Comparison of ENCODE assay signal across 8 cellular contexts in genomic region chr4:101169044-101170014, GRCh38.
DNase-seq lines count a peak whose midpoint lies in the region; ATAC-seq lines count a peak whose summit lies in the region.

No MANE protein-coding gene starts in this region.

- ATAC-seq in CD4-positive, CD25-positive, alpha-beta regulatory T cell (ENCODE audit: low read depth in 2 of 2), result peak; percentile 74 to 83
- ATAC-seq in GM19351 (IDR thresholded peaks at IDR 0.05; ENCODE audit: unreplicated experiment) (peak; percentile 100), HG03354 (IDR thresholded peaks at IDR 0.05; ENCODE audit: poor library complexity, severe bottlenecking, unreplicated experiment) (peak; percentile 100)

- H3K4me3 Mint-ChIP-seq in CD4-positive, CD25-positive, alpha-beta regulatory T cell, result no peak overlapping the region
- no peak overlapping the region for H3K4me3 Mint-ChIP-seq in activated CD4-positive, alpha-beta T cell treated with anti-CD3 and anti-CD28 coated beads, Interleukin-2, amount 10 ng/mL, durations not matched to agents 7 days and 5 days

- no peak overlapping the region for H3K4me3 ChIP-seq in CD4-positive, CD25-positive, alpha-beta regulatory T cell (ENCODE audit: low read depth, low read length)
- no peak overlapping the region for H3K4me3 ChIP-seq in effector memory CD4-positive, alpha-beta T cell (ENCODE audit: insufficient read depth, low read depth, low read length, poor library complexity, severe bottlenecking)

- H3K36me3 Mint-ChIP-seq in CD4-positive, CD25-positive, alpha-beta regulatory T cell, result no peaks in the 10 kb centered on the region
- no peaks in the 10 kb centered on the region for H3K36me3 Mint-ChIP-seq in activated CD4-positive, alpha-beta T cell treated with anti-CD3 and anti-CD28 coated beads, Interleukin-2, amount 10 ng/mL, durations not matched to agents 7 days and 5 days (ENCODE audit: low read depth)

- no peaks in the 10 kb centered on the region for H3K9me3 Mint-ChIP-seq in CD4-positive, CD25-positive, alpha-beta regulatory T cell
- no peaks in the 10 kb centered on the region for H3K9me3 Mint-ChIP-seq in activated CD4-positive, alpha-beta T cell treated with anti-CD3 and anti-CD28 coated beads, Interleukin-2, amount 10 ng/mL, durations not matched to agents 7 days and 5 days

- POLR2A ChIA-PET in activated CD4-positive, alpha-beta T cell treated with anti-CD3 and anti-CD28 coated beads, Interleukin-2, amount 10 ng/mL, durations not matched to agents 7 days and 5 days (lab: Charles Lee), result no interaction called here

- H3K36me3 ChIP-seq in CD4-positive, CD25-positive, alpha-beta regulatory T cell (ENCODE audit: control insufficient read depth, insufficient read depth, low read length), result no peaks in the 10 kb centered on the region
- peaks cover 5% of the 10 kb centered on the region for H3K36me3 ChIP-seq in effector memory CD4-positive, alpha-beta T cell (ENCODE audit: control insufficient read depth, insufficient read depth, low read length)

- peaks cover 11% of the 10 kb centered on the region for H3K4me1 ChIP-seq in CD4-positive, CD25-positive, alpha-beta regulatory T cell (ENCODE audit: control insufficient read depth, insufficient read depth, low read length, poor library complexity, severe bottlenecking)
- no peaks in the 10 kb centered on the region for H3K4me1 ChIP-seq in effector memory CD4-positive, alpha-beta T cell (ENCODE audit: control insufficient read depth, insufficient read depth, low read length, poor library complexity, severe bottlenecking)

- no peaks in the 10 kb centered on the region for H3K27me3 ChIP-seq in CD4-positive, CD25-positive, alpha-beta regulatory T cell (ENCODE audit: control insufficient read depth, insufficient read depth, low read length)
- no peaks in the 10 kb centered on the region for H3K27me3 ChIP-seq in effector memory CD4-positive, alpha-beta T cell (replicated peaks; ENCODE audit: control insufficient read depth, insufficient read depth, low read length, poor library complexity, severe bottlenecking)

- no peak overlapping the region for H3K27ac Mint-ChIP-seq in CD4-positive, CD25-positive, alpha-beta regulatory T cell
- H3K27ac Mint-ChIP-seq in activated CD4-positive, alpha-beta T cell treated with anti-CD3 and anti-CD28 coated beads, Interleukin-2, amount 10 ng/mL, durations not matched to agents 7 days and 5 days, result no peak overlapping the region

- H3K27me3 Mint-ChIP-seq in CD4-positive, CD25-positive, alpha-beta regulatory T cell, result no peaks in the 10 kb centered on the region
- no peaks in the 10 kb centered on the region for H3K27me3 Mint-ChIP-seq in activated CD4-positive, alpha-beta T cell treated with anti-CD3 and anti-CD28 coated beads, Interleukin-2, amount 10 ng/mL, durations not matched to agents 7 days and 5 days

- DNase-seq in CD4-positive, CD25-positive, alpha-beta regulatory T cell, result peak in 2 of 3 donors; percentile 49 to 75
- DNase-seq in NCI-H460 (ENCODE audit: extremely low read depth, low read depth), result peak; percentile 72
- DNase-seq in activated CD4-positive, alpha-beta T cell treated with anti-CD3 and anti-CD28 coated beads, Interleukin-2, amount 10 ng/mL, durations not matched to agents 7 days and 5 days, result peak; percentile 71
- peak; percentile 4 to 41 (median 10) for DNase-seq in effector memory CD4-positive, alpha-beta T cell
- peak; percentile 70 for DNase-seq in mucosa of gallbladder (ENCODE audit: low spot score)
- DNase-seq in substantia nigra (lab: John Stamatoyannopoulos, UW), result peak in 40 of 49 donors; percentile 0 to 83 (median 36)

- H3K9me3 ChIP-seq in CD4-positive, CD25-positive, alpha-beta regulatory T cell (ENCODE audit: control insufficient read depth in 2 of 2, low read length in 2 of 2), result no peaks in the 10 kb centered on the region
- no peaks in the 10 kb centered on the region for H3K9me3 ChIP-seq in effector memory CD4-positive, alpha-beta T cell (ENCODE audit: control insufficient read depth, low read length)

- CTCF ChIA-PET in activated CD4-positive, alpha-beta T cell treated with anti-CD3 and anti-CD28 coated beads, Interleukin-2, amount 10 ng/mL, durations not matched to agents 7 days and 5 days (lab: Charles Lee), result interaction anchor here (0.6 to 1.0 kb wide), 5 partner anchors 12 to 566 kb away, joined by 3 to 5 read pairs (median 3); no protein-coding TSS in a partner anchor

- peaks cover 3 to 20% (median 12%) of the 10 kb centered on the region in 4 donors for H3K4me1 Mint-ChIP-seq in CD4-positive, CD25-positive, alpha-beta regulatory T cell
- H3K4me1 Mint-ChIP-seq in activated CD4-positive, alpha-beta T cell treated with anti-CD3 and anti-CD28 coated beads, Interleukin-2, amount 10 ng/mL, durations not matched to agents 7 days and 5 days, result no peaks in the 10 kb centered on the region

- no peak overlapping the region for H3K27ac ChIP-seq in CD4-positive, CD25-positive, alpha-beta regulatory T cell (ENCODE audit: insufficient read depth, low read length, poor library complexity, severe bottlenecking)
- no peak overlapping the region for H3K27ac ChIP-seq in effector memory CD4-positive, alpha-beta T cell (ENCODE audit: insufficient read depth, low read length, poor library complexity, severe bottlenecking)
- no peak overlapping the region for H3K27ac ChIP-seq in substantia nigra (ENCODE audit: low read depth, low read length, poor library complexity, severe bottlenecking)

Comparison
In these comparisons a context has a peak if more than half of its experiments do, and no peak if none do; other contexts are left out.
1. DNase-seq: peak in every context shown above with its lines; median percentile 72 in NCI-H460; 71 in activated CD4-positive, alpha-beta T cell treated with anti-CD3 and anti-CD28 coated beads, Interleukin-2, amount 10 ng/mL, durations not matched to agents 7 days and 5 days; 70 in mucosa of gallbladder; 62 in CD4-positive, CD25-positive, alpha-beta regulatory T cell; 36 in substantia nigra; 10 in effector memory CD4-positive, alpha-beta T cell.